8 cellular contexts compared by ENCODE assay signal in genomic region chr10:97016728-97017473, GRCh38.
DNase-seq lines count a peak whose midpoint lies in the region; ATAC-seq and TF ChIP-seq lines count a peak whose summit lies in the region.

No MANE protein-coding gene starts in this region.

- no peaks in the 10 kb centered on the region for H3K27me3 ChIP-seq in Caco-2 (replicated peaks; ENCODE audit: control insufficient read depth, insufficient read depth, low read length)
- H3K27me3 ChIP-seq in sigmoid colon = no peaks in the 10 kb centered on the region

- TF ChIP-seq CTCF in Caco-2 (IDR thresholded peaks at IDR 0.05; ENCODE audit: insufficient read depth in 1 of 2, low read depth in 1 of 2, low read length in 1 of 2, severe bottlenecking in 1 of 2, unreplicated experiment in 1 of 2) (no peak), sigmoid colon (IDR thresholded peaks at IDR 0.05) (no peak)

- POLR2A ChIA-PET in Caco-2 (lab: Charles Lee) = no interaction called here

- H3K4me1 ChIP-seq in Caco-2 (no peaks in the 10 kb centered on the region), sigmoid colon (peaks cover 0 to 19% (median 17%) of the 10 kb centered on the region in 4 donors)

- no peak for TF ChIP-seq EP300 in sigmoid colon (IDR thresholded peaks at IDR 0.05)

- H3K4me3 ChIP-seq in Caco-2 (ENCODE audit: low read depth, low read length) (no peak overlapping the region), sigmoid colon (no peak overlapping the region)

- H3K9me3 Mint-ChIP-seq in immature natural killer cell (peaks cover 0 to 2% (median 0%) of the 10 kb centered on the region in 6 donors), Caco-2 (ENCODE audit: unreplicated experiment) (no peaks in the 10 kb centered on the region)

- H3K9me3 ChIP-seq in Caco-2 (no peaks in the 10 kb centered on the region), sigmoid colon (no peaks in the 10 kb centered on the region)

- intact Hi-C loops in Caco-2 (cut with micrococcal nuclease; ENCODE audit: unreplicated experiment) (no loop called here), left ventricle myocardium superior (cut with micrococcal nuclease) (no loop called here), sigmoid colon (cut with DNase I) (no loop called here), left cardiac atrium (cut with DNase I) (no loop called here)

- TF ChIP-seq POLR2A in sigmoid colon (IDR thresholded peaks at IDR 0.05) = no peak

- WGBS in sigmoid colon, 2 donors = 68 to 80% methylated on average over 15 of the region's 15 CpGs

- H3K27ac Mint-ChIP-seq in immature natural killer cell = peak overlapping the region in 3 of 6 donors; percentile 51 to 86 (median 71)
- H3K27ac Mint-ChIP-seq in Caco-2 (ENCODE audit: unreplicated experiment) = no peak overlapping the region

- H3K4me1 Mint-ChIP-seq in immature natural killer cell (peaks cover 14 to 22% of the 10 kb centered on the region in 2 donors), Caco-2 (ENCODE audit: low read depth, unreplicated experiment) (no peaks in the 10 kb centered on the region)

- CTCF ChIA-PET in Caco-2 (lab: Charles Lee) = interaction anchor here (0.8 kb wide), 1 partner anchor 8 kb away, joined by 4 read pairs; no protein-coding TSS in a partner anchor

- H3K27ac ChIP-seq in sigmoid colon = no peak overlapping the region

- H3K27me3 Mint-ChIP-seq in immature natural killer cell (ENCODE audit: low read depth in 3 of 3) (peaks cover 0 to 2% (median 2%) of the 10 kb centered on the region in 3 donors), Caco-2 (ENCODE audit: insufficient read depth, unreplicated experiment) (no peaks in the 10 kb centered on the region)

- H3K36me3 Mint-ChIP-seq in immature natural killer cell (no peaks in the 10 kb centered on the region), Caco-2 (ENCODE audit: insufficient read depth, unreplicated experiment) (no peaks in the 10 kb centered on the region)

- DNase-seq in immature natural killer cell = peak; percentile 13 to 18 (median 14)
- no peak for DNase-seq in Caco-2
- DNase-seq in left ventricle myocardium superior = no peak
- no peak for DNase-seq in sigmoid colon
- DNase-seq in left cardiac atrium = no peak

- H3K36me3 ChIP-seq in Caco-2 (ENCODE audit: control insufficient read depth, insufficient read depth, low read length) (no peaks in the 10 kb centered on the region), sigmoid colon (no peaks in the 10 kb centered on the region)

- H3K4me3 Mint-ChIP-seq in immature natural killer cell (peak overlapping the region; percentile 65 to 78 (median 76)), Caco-2 (ENCODE audit: unreplicated experiment) (no peak overlapping the region)

- ATAC-seq in GM18502 (IDR thresholded peaks at IDR 0.05; ENCODE audit: poor library complexity, unreplicated experiment) (peak; percentile 79), GM21515 (IDR thresholded peaks at IDR 0.05; ENCODE audit: unreplicated experiment) (peak; percentile 71), HG03565 (IDR thresholded peaks at IDR 0.05; ENCODE audit: unreplicated experiment) (peak; percentile 58), left ventricle myocardium superior (no peak), left cardiac atrium (no peak)

- no TSS peak for BruUV-seq in Caco-2 (replicated peaks; lab: Mats Ljungman, UMichigan)

Comparison
In these comparisons a context has a peak if more than half of its experiments do, and no peak if none do; other contexts are left out.
1. ATAC-seq: peak in GM18502 (single experiment), GM21515 (single experiment) and HG03565 (single experiment); none in left ventricle myocardium superior (single experiment) and left cardiac atrium (0 of 2).
2. DNase-seq: peak in immature natural killer cell (3 of 3); none in Caco-2 (0 of 2), left ventricle myocardium superior (single experiment), sigmoid colon (single experiment) and left cardiac atrium (single experiment).